ENCODE assay signal across 13 cellular contexts in genomic region chr12:10068634-10069033, GRCh38. TPM values are rescaled to one million over a fixed set of nuclear protein-coding genes. Genes with fewer than 3 reads are reported as not detected.
DNase-seq lines count a peak whose midpoint lies in the region; ATAC-seq lines count a peak whose summit lies in the region.
"Had no signal": no experiment of that assay in that cellular context is flagged by ENCODE, and none has a peak within 500 bp of the region (broad histone marks: within the 10 kb centered on the region; RNA-seq: fewer than 3 reads in every experiment).

No MANE protein-coding gene starts in this region.

- intact Hi-C loops in left cardiac atrium (cut with DNase I) = no loop called here

- ATAC-seq in left cardiac atrium (peak; percentile 57 to 75), HG03095 (IDR thresholded peaks at IDR 0.05; ENCODE audit: unreplicated experiment) (no peak), HG03571 (IDR thresholded peaks at IDR 0.05; ENCODE audit: unreplicated experiment) (no peak), HG02870 (IDR thresholded peaks at IDR 0.05; ENCODE audit: unreplicated experiment) (no peak)
- ATAC-seq: stimulated activated memory B cell treated with anti-CD40 and anti-IgM and Interleukin-4, amounts not matched to agents 10 μg/mL and 1 μg/mL and 100 μg/mL, for 72 hours had no signal

- DNase-seq in CD1c-positive myeloid dendritic cell (ENCODE audit: extremely low spot score) (peak; percentile 93), SKM-1 treated with dmso at 0.1 percent for 144 hours (lab: John Stamatoyannopoulos, UW; ENCODE audit: unreplicated experiment) (peak; percentile 72), left cardiac atrium (no peak), pons (ENCODE audit: low spot score) (peak; percentile 64), iPS-NIHi7 (ENCODE audit: extremely low spot score) (no peak)
- DNase-seq: NCI-H1694 had no signal

RNA-seq across cellular contexts. Expression of gene CLEC1A, which starts 30.2 kb away (rescaled TPM):
- total RNA-seq in left cardiac atrium = 1 to 10 TPM; 3.9 to 4.6 TPM
- total RNA-seq: activated T-helper 1 cell treated with anti-CD3 and anti-CD28 coated beads, Interleukin-12 subunit alpha, Interleukin-12 subunit beta, Interleukin-2, Interleukin-4 antibody, amounts not matched to agents 30 ng/mL and 10 ng/mL and 1 ng/mL, durations not matched to agents 14 hours and 24 hours and 36 hours; OCI-LY7 had no signal

RNA-seq across cellular contexts. Expression of gene CLEC9A, which starts 38.2 kb away (rescaled TPM):
- total RNA-seq in left cardiac atrium = not detected
- total RNA-seq: activated T-helper 1 cell treated with anti-CD3 and anti-CD28 coated beads, Interleukin-12 subunit alpha, Interleukin-12 subunit beta, Interleukin-2, Interleukin-4 antibody, amounts not matched to agents 30 ng/mL and 10 ng/mL and 1 ng/mL, durations not matched to agents 14 hours and 24 hours and 36 hours; lower leg skin; OCI-LY7 had no signal

RNA-seq across cellular contexts. Expression of gene CLEC12B, which starts 58.2 kb away (rescaled TPM):
- total RNA-seq in left cardiac atrium = under 1 TPM in 1 of 2 donors, not detected in 1; 0.24 TPM
- total RNA-seq: activated T-helper 1 cell treated with anti-CD3 and anti-CD28 coated beads, Interleukin-12 subunit alpha, Interleukin-12 subunit beta, Interleukin-2, Interleukin-4 antibody, amounts not matched to agents 30 ng/mL and 10 ng/mL and 1 ng/mL, durations not matched to agents 14 hours and 24 hours and 36 hours; OCI-LY7 had no signal

Comparison
In these comparisons a context has a peak if more than half of its experiments do, and no peak if none do; other contexts are left out.
1. DNase-seq: peak in CD1c-positive myeloid dendritic cell (single experiment), SKM-1 treated with dmso at 0.1 percent for 144 hours (single experiment) and pons (single experiment); none in left cardiac atrium (single experiment) and iPS-NIHi7 (single experiment).
2. ATAC-seq: peak in left cardiac atrium (2 of 2); none in HG03095 (single experiment), HG03571 (single experiment) and HG02870 (single experiment).